21 cellular contexts compared by ENCODE assay signal in the genomic region with DNA sequence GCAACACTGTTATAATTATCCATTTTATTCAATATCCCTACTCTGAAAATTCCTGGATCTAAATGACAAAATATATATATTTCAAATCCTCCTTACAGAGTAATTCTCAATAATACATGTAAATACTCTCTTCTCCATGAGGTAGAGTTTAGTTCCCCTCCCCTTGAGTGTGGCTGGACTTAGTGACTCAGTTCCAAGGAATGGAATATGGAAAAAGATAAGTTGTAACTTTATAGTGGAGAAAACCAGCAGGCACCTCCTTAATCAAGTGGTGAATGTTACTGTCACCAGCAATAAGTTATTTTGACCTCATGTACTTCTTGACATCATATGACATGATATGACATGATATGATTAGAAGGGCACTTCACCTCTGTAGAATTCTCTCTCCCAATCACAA.
"Had no signal": no experiment of that assay in that cellular context is flagged by ENCODE, and none has a peak within 500 bp of the region (broad histone marks: within the 10 kb centered on the region; RNA-seq: fewer than 3 reads in every experiment).

No MANE protein-coding gene starts in this region.

- DNase-seq: cortex of kidney; dorsolateral prefrontal cortex; effector CD8-positive, alpha-beta T cell; heart right ventricle; hypothalamus; left colon; left ventricle myocardium superior; naive thymus-derived CD4-positive, alpha-beta T cell; psoas muscle; retina; right lobe of liver; spleen; stimulated activated CD4-positive, alpha-beta T cell treated with anti-CD3 and anti-CD28 coated beads, Interleukin-15, amount 100 ng/mL, for 24 hours; stimulated activated CD4-positive, alpha-beta T cell treated with anti-CD3 and anti-CD28 coated beads, Interleukin-1b, Interleukin-23, amount 100 ng/mL, for 48 hours; stimulated activated CD4-positive, alpha-beta T cell treated with anti-CD3 and anti-CD28 coated beads, Interleukin-4, amount 100 ng/mL, for 24 hours; stomach; substantia nigra; trophoblast cell had no signal

- ATAC-seq: heart right ventricle; left colon; left ventricle myocardium superior; naive thymus-derived CD4-positive, alpha-beta T cell; psoas muscle; right lobe of liver; stimulated activated memory B cell treated with anti-CD40 and anti-IgM and Interleukin-4, amounts not matched to agents 10 μg/mL and 1 μg/mL and 100 μg/mL, for 72 hours had no signal

- H3K27me3 ChIP-seq: dorsolateral prefrontal cortex, heart right ventricle, neutrophil, right lobe of liver, spleen, stomach had no signal

- FAIRE-seq: keratinocyte had no signal

- H3K36me3 ChIP-seq: heart right ventricle, neutrophil, right lobe of liver, spleen, stomach had no signal

- H3K4me1 ChIP-seq: psoas muscle, right lobe of liver, stomach had no signal

- H3K27me3 Mint-ChIP-seq: naive thymus-derived CD4-positive, alpha-beta T cell; stimulated activated memory B cell treated with anti-CD40 and anti-IgM and Interleukin-4, amounts not matched to agents 10 μg/mL and 1 μg/mL and 100 μg/mL, for 72 hours had no signal

- H3K4me1 Mint-ChIP-seq: stimulated activated memory B cell treated with anti-CD40 and anti-IgM and Interleukin-4, amounts not matched to agents 10 μg/mL and 1 μg/mL and 100 μg/mL, for 72 hours had no signal

- H3K4me3 ChIP-seq: dorsolateral prefrontal cortex, heart right ventricle, psoas muscle, right lobe of liver, spleen, stomach had no signal

- H3K4me3 Mint-ChIP-seq: naive thymus-derived CD4-positive, alpha-beta T cell; stimulated activated memory B cell treated with anti-CD40 and anti-IgM and Interleukin-4, amounts not matched to agents 10 μg/mL and 1 μg/mL and 100 μg/mL, for 72 hours had no signal

- H3K27ac ChIP-seq: dorsolateral prefrontal cortex, heart right ventricle, neutrophil, psoas muscle, right lobe of liver, spleen, stomach had no signal

- H3K27ac Mint-ChIP-seq: naive thymus-derived CD4-positive, alpha-beta T cell; stimulated activated memory B cell treated with anti-CD40 and anti-IgM and Interleukin-4, amounts not matched to agents 10 μg/mL and 1 μg/mL and 100 μg/mL, for 72 hours had no signal

- H3K9me3 ChIP-seq: neutrophil, psoas muscle, right lobe of liver had no signal
